In the genomic region with DNA sequence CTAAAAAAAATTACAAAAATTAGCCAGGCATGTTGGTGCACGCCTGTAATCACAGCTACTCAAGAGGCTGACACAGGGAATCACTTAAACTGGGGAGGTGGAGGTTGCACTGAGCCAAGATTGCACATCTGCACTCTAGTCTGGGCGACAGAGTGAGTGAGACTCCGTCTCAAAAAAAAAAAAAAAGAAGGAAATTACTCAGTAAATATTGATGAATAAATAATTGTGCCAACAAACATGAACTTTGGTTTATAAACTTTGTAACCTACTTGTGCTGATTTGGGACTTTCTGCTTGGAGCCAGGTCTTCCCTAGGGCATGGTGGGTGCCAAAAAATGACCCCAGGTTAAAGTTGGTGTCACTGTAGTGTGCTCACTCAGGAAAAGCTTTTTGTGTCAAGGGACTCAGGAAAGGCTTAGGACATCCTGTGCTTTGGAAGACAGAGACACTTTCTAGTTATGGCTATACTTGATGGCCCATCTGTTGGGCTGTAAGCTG, we compare ENCODE assay signal across 19 cellular contexts. TPM values are rescaled to one million over a fixed set of nuclear protein-coding genes. Genes with fewer than 3 reads are reported as not detected.
"Had no signal": no experiment of that assay in that cellular context is flagged by ENCODE, and none has a peak within 500 bp of the region (broad histone marks: within the 10 kb centered on the region; RNA-seq: fewer than 3 reads in every experiment).

No MANE protein-coding gene starts in this region.

- H3K9me3 ChIP-seq: gastroesophageal sphincter, tibial nerve had no signal

- H3K27me3 ChIP-seq: gastroesophageal sphincter, tibial nerve had no signal

- H3K4me3 ChIP-seq: gastroesophageal sphincter, skin epidermis, tibial nerve had no signal

- H3K27ac Mint-ChIP-seq: activated naive CD8-positive, alpha-beta T cell treated with anti-CD3 and anti-CD28 coated beads, Interleukin-2, amount 10 ng/mL, durations not matched to agents 7 days and 5 days; activated T-helper 1 cell treated with anti-CD3 and anti-CD28 coated beads, Interleukin-12 subunit alpha, Interleukin-12 subunit beta, Interleukin-2, Interleukin-4 antibody, amounts not matched to agents 30 ng/mL and 10 ng/mL and 1 ng/mL, durations not matched to agents 14 hours and 24 hours and 36 hours had no signal

- H3K36me3 ChIP-seq: gastroesophageal sphincter, tibial nerve had no signal

- ATAC-seq: gastroesophageal sphincter had no signal

- DNase-seq: activated CD4-positive, CD25-positive, alpha-beta regulatory T cell treated with anti-CD3 and anti-CD28 coated beads, Interleukin-2, amount 50 U/mL, for 72 hours; activated naive CD4-positive, alpha-beta T cell; activated naive CD8-positive, alpha-beta T cell treated with anti-CD3 and anti-CD28 coated beads, Interleukin-2, amount 10 ng/mL, durations not matched to agents 7 days and 5 days; effector memory CD4-positive, alpha-beta T cell; islet precursor cell; nucleus accumbens; posterior cingulate gyrus; retina; stimulated activated CD4-positive, alpha-beta T cell treated with anti-CD3 and anti-CD28 coated beads, Interleukin-4, amount 100 ng/mL, for 24 hours; stimulated activated naive CD4-positive, alpha-beta T cell; SW 1271 had no signal

- H3K4me3 Mint-ChIP-seq: activated naive CD8-positive, alpha-beta T cell treated with anti-CD3 and anti-CD28 coated beads, Interleukin-2, amount 10 ng/mL, durations not matched to agents 7 days and 5 days; activated T-helper 1 cell treated with anti-CD3 and anti-CD28 coated beads, Interleukin-12 subunit alpha, Interleukin-12 subunit beta, Interleukin-2, Interleukin-4 antibody, amounts not matched to agents 30 ng/mL and 10 ng/mL and 1 ng/mL, durations not matched to agents 14 hours and 24 hours and 36 hours; brain; nephron had no signal

- H3K9me3 Mint-ChIP-seq: activated naive CD8-positive, alpha-beta T cell treated with anti-CD3 and anti-CD28 coated beads, Interleukin-2, amount 10 ng/mL, durations not matched to agents 7 days and 5 days; activated T-helper 1 cell treated with anti-CD3 and anti-CD28 coated beads, Interleukin-12 subunit alpha, Interleukin-12 subunit beta, Interleukin-2, Interleukin-4 antibody, amounts not matched to agents 30 ng/mL and 10 ng/mL and 1 ng/mL, durations not matched to agents 14 hours and 24 hours and 36 hours; brain; nephron had no signal

- H3K4me1 Mint-ChIP-seq: activated naive CD8-positive, alpha-beta T cell treated with anti-CD3 and anti-CD28 coated beads, Interleukin-2, amount 10 ng/mL, durations not matched to agents 7 days and 5 days had no signal

- H3K36me3 Mint-ChIP-seq: activated naive CD8-positive, alpha-beta T cell treated with anti-CD3 and anti-CD28 coated beads, Interleukin-2, amount 10 ng/mL, durations not matched to agents 7 days and 5 days; brain had no signal

RNA-seq across cellular contexts. Expression of a gene that starts 19.0 kb away (rescaled TPM):
- total RNA-seq: activated CD8-positive, alpha-beta memory T cell treated with anti-CD3 and anti-CD28 coated beads for 36 hours; activated naive CD8-positive, alpha-beta T cell treated with anti-CD3 and anti-CD28 coated beads, Interleukin-2, amount 10 ng/mL, durations not matched to agents 7 days and 5 days; activated T-helper 1 cell treated with anti-CD3 and anti-CD28 coated beads, Interleukin-12 subunit alpha, Interleukin-12 subunit beta, Interleukin-2, Interleukin-4 antibody, amounts not matched to agents 30 ng/mL and 10 ng/mL and 1 ng/mL, durations not matched to agents 14 hours and 24 hours and 36 hours; T-helper 2 cell treated with Interferon-gamma antibody and Interleukin-4, amounts not matched to agents 100 ng/mL and 5 ng/mL, for 36 hours had no signal
